Comparison of ENCODE assay signal across 8 cellular contexts in the genomic region with DNA sequence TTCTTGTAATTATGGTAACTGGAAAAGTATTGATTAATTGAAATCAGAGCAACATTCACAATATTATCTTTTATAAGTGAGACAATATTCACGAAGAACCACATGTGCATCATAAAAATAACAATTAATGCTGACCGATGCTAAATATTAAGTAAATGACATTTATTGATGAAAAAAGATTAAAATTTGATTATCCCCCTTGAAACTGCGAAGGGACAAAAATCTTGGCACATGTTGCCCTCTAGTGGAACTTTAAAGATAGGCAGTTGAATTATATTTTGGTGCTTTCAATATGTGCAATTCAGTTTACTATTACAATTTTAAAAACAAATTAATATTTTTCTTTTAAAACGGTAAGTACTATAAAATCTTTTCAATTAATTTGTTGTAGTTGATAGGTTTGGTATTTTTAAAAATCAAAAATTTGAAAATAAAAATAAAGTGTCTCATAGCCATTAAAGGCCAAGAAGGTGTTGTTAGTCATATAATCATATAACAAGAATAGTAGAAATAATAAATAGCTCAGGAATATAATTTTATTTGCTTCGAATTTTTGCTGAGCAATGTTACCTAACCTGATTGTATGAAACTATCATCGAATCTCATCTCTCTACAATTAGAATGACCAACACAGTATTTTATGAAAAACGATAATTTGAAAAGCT.
A peak's percentile ranks its signal among the peaks of the same experiment; 100 is the strongest.
DNase-seq lines count a peak whose midpoint lies in the region; ATAC-seq and TF ChIP-seq lines count a peak whose summit lies in the region.

No MANE protein-coding gene starts in this region.

- H3K9me3 ChIP-seq in adrenal gland (replicated peaks in 1 of 3) (no peaks in the 10 kb centered on the region), lower lobe of right lung (no peaks in the 10 kb centered on the region), vagina (no peaks in the 10 kb centered on the region)

- DNase-seq in EH (ENCODE audit: low read depth): peak; percentile 20
- DNase-seq in adrenal gland: no peak
- DNase-seq in lower lobe of right lung: no peak
- DNase-seq in vagina (ENCODE audit: extremely low spot score in 2 of 2): no peak
- DNase-seq in DMS79 treated with DMSO at 0.1 percent for 48 hours (lab: John Stamatoyannopoulos, UW): no peak
- no peak for DNase-seq in NCI-H1694 (lab: John Stamatoyannopoulos, UW)

- H3K36me3 ChIP-seq in adrenal gland (replicated peaks in 1 of 2): no peaks in the 10 kb centered on the region
- no peaks in the 10 kb centered on the region for H3K36me3 ChIP-seq in lower lobe of right lung
- no peaks in the 10 kb centered on the region for H3K36me3 ChIP-seq in vagina

- TF ChIP-seq POLR2A in adrenal gland (IDR thresholded peaks at IDR 0.05): no peak
- no peak for TF ChIP-seq POLR2A in vagina (IDR thresholded peaks at IDR 0.05)

- H3K4me3 ChIP-seq in adrenal gland (no peak overlapping the region), lower lobe of right lung (no peak overlapping the region), vagina (no peak overlapping the region)

- H3K27me3 ChIP-seq in adrenal gland (no peaks in the 10 kb centered on the region), lower lobe of right lung (ENCODE audit: low read depth) (no peaks in the 10 kb centered on the region), vagina (no peaks in the 10 kb centered on the region)

- 24 to 29% (median 26%) methylated on average over 7 of the region's 7 CpGs for WGBS in adrenal gland, 4 donors

- H3K4me1 ChIP-seq in adrenal gland (replicated peaks in 1 of 2) (no peaks in the 10 kb centered on the region), lower lobe of right lung (no peaks in the 10 kb centered on the region), vagina (no peaks in the 10 kb centered on the region)

- ATAC-seq in HG03066 (IDR thresholded peaks at IDR 0.05; ENCODE audit: low read depth, unreplicated experiment) (peak; percentile 73), lower lobe of right lung (no peak), GM21381 (IDR thresholded peaks at IDR 0.05; ENCODE audit: unreplicated experiment) (no peak)

- TF ChIP-seq CTCF in adrenal gland (IDR thresholded peaks at IDR 0.05) (peak; percentile 30 to 76 (median 52)), lower lobe of right lung (IDR thresholded peaks at IDR 0.05) (peak; percentile 59), vagina (IDR thresholded peaks at IDR 0.05) (peak in 1 of 3 experiments; percentile 34)

- H3K27ac ChIP-seq in adrenal gland (no peak overlapping the region), lower lobe of right lung (no peak overlapping the region), vagina (no peak overlapping the region)

- intact Hi-C loops in adrenal gland (cut with DNase I): no loop called here
- intact Hi-C loops in lower lobe of right lung (cut with DNase I): no loop called here
- intact Hi-C loops in vagina (cut with DNase I): no loop called here
